ENCODE assay signal across 1 cellular context in the genomic region with DNA sequence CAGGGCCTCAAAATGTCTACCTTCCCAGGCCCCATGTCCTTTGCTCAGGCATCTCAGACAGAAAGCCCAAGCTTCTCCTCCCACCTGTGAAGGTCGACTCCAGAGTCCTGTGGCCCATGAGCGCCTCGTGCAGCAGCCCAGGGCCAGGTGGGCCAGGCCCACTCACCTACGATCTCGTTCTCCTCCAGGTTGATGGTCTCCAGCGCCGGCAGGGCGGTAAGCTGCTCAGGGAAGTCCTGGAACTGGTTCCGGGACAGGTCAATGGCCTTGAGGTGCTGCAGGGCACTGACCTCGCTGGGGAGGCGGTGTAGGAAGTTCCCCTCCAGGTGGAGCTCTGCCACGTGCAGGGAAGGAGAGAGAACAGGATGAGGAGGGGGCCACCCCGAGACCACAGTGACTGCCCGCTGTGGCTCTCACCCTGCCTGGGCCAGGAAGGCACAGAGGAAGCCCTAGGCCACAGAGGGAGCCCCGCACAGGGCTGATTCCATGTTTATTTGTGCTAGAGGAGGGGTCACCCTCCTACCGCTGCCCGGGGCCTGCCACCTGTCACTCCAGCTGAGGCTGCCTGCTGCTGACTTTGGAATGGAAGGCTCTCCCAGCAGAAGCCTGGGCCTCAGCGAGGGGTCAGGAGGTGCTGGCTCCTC.
TF ChIP-seq lines count a peak whose summit lies in the region.

No MANE protein-coding gene starts in this region.

TF ChIP-seq in HepG2, 621 proteins besides CTCF, POLR2A, EP300 and RAD21 (continued from another document and continues in another):
- 0 out of 2 replicates have a peak, but pooled peaks have one; percentile 10 for TF ChIP-seq FOXK2 (IDR thresholded peaks at IDR 0.05)
- TF ChIP-seq, protein P1, sequence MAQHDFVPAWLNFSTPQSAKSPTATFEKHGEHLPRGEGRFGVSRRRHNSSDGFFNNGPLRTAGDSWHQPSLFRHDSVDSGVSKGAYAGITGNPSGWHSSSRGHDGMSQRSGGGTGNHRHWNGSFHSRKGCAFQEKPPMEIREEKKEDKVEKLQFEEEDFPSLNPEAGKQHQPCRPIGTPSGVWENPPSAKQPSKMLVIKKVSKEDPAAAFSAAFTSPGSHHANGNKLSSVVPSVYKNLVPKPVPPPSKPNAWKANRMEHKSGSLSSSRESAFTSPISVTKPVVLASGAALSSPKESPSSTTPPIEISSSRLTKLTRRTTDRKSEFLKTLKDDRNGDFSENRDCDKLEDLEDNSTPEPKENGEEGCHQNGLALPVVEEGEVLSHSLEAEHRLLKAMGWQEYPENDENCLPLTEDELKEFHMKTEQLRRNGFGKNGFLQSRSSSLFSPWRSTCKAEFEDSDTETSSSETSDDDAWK (CRISPR knock-in tag; IDR thresholded peaks at IDR 0.05), result no peak
- no peak for TF ChIP-seq ZNF354B (CRISPR knock-in tag; IDR thresholded peaks at IDR 0.05)
- peak; percentile 93 for TF ChIP-seq YEATS4 (CRISPR knock-in tag; IDR thresholded peaks at IDR 0.05; ENCODE audit: borderline replicate concordance)
- no peak for TF ChIP-seq MAZ (IDR thresholded peaks at IDR 0.05; ENCODE audit: borderline replicate concordance, low read depth, low read length)
- TF ChIP-seq MAZ (CRISPR knock-in tag; IDR thresholded peaks at IDR 0.05; ENCODE audit: low read depth), result peak; percentile 80
- TF ChIP-seq ZNF788 (CRISPR knock-in tag; IDR thresholded peaks at IDR 0.05; ENCODE audit: borderline replicate concordance), result peak; percentile 59; the same call in 1 of the 2 replicates
- TF ChIP-seq ZSCAN22 (CRISPR knock-in tag; IDR thresholded peaks at IDR 0.05), result 0 out of 2 replicates have a peak, but pooled peaks have one; percentile 47
- TF ChIP-seq ZNF430 (CRISPR knock-in tag; IDR thresholded peaks at IDR 0.05), result peak; percentile 17; the same call in 1 of the 2 replicates
- no peak for TF ChIP-seq TOPORS (CRISPR knock-in tag; IDR thresholded peaks at IDR 0.05)
- TF ChIP-seq ZNF619 (CRISPR knock-in tag; IDR thresholded peaks at IDR 0.05), result peak; percentile 12; the same call in 1 of the 2 replicates
- TF ChIP-seq, protein P2, sequence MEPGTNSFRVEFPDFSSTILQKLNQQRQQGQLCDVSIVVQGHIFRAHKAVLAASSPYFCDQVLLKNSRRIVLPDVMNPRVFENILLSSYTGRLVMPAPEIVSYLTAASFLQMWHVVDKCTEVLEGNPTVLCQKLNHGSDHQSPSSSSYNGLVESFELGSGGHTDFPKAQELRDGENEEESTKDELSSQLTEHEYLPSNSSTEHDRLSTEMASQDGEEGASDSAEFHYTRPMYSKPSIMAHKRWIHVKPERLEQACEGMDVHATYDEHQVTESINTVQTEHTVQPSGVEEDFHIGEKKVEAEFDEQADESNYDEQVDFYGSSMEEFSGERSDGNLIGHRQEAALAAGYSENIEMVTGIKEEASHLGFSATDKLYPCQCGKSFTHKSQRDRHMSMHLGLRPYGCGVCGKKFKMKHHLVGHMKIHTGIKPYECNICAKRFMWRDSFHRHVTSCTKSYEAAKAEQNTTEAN (CRISPR knock-in tag; conservative IDR thresholded peaks at IDR 0.05), result no peak
- TF ChIP-seq ZNF451 (CRISPR knock-in tag; IDR thresholded peaks at IDR 0.05), result peak; percentile 63
- no peak for TF ChIP-seq ZNF264 (CRISPR knock-in tag; IDR thresholded peaks at IDR 0.05)
- TF ChIP-seq, protein P3, sequence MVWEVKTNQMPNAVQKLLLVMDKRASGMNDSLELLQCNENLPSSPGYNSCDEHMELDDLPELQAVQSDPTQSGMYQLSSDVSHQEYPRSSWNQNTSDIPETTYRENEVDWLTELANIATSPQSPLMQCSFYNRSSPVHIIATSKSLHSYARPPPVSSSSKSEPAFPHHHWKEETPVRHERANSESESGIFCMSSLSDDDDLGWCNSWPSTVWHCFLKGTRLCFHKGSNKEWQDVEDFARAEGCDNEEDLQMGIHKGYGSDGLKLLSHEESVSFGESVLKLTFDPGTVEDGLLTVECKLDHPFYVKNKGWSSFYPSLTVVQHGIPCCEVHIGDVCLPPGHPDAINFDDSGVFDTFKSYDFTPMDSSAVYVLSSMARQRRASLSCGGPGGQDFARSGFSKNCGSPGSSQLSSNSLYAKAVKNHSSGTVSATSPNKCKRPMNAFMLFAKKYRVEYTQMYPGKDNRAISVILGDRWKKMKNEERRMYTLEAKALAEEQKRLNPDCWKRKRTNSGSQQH (CRISPR knock-in tag; IDR thresholded peaks at IDR 0.05; ENCODE audit: low read depth), result 0 out of 2 replicates have a peak, but pooled peaks have one; percentile 46
- TF ChIP-seq DMAP1 (CRISPR knock-in tag; IDR thresholded peaks at IDR 0.05), result peak; percentile 98
- TF ChIP-seq TRIM24 (CRISPR knock-in tag; IDR thresholded peaks at IDR 0.05), result no peak
- no peak for TF ChIP-seq MYNN (CRISPR knock-in tag; IDR thresholded peaks at IDR 0.05; ENCODE audit: low read depth)
- no peak for TF ChIP-seq SRSF9 (IDR thresholded peaks at IDR 0.05; ENCODE audit: borderline replicate concordance, insufficient read depth, low read depth, low read length, poor library complexity, severe bottlenecking)
- TF ChIP-seq ZNF446 (CRISPR knock-in tag; IDR thresholded peaks at IDR 0.05), result no peak
- no peak for TF ChIP-seq CBX5 (CRISPR knock-in tag; IDR thresholded peaks at IDR 0.05; ENCODE audit: borderline replicate concordance)
- peak; percentile 83 for TF ChIP-seq BHLHE40 (IDR thresholded peaks at IDR 0.05; ENCODE audit: low read length)
- TF ChIP-seq, protein P4, sequence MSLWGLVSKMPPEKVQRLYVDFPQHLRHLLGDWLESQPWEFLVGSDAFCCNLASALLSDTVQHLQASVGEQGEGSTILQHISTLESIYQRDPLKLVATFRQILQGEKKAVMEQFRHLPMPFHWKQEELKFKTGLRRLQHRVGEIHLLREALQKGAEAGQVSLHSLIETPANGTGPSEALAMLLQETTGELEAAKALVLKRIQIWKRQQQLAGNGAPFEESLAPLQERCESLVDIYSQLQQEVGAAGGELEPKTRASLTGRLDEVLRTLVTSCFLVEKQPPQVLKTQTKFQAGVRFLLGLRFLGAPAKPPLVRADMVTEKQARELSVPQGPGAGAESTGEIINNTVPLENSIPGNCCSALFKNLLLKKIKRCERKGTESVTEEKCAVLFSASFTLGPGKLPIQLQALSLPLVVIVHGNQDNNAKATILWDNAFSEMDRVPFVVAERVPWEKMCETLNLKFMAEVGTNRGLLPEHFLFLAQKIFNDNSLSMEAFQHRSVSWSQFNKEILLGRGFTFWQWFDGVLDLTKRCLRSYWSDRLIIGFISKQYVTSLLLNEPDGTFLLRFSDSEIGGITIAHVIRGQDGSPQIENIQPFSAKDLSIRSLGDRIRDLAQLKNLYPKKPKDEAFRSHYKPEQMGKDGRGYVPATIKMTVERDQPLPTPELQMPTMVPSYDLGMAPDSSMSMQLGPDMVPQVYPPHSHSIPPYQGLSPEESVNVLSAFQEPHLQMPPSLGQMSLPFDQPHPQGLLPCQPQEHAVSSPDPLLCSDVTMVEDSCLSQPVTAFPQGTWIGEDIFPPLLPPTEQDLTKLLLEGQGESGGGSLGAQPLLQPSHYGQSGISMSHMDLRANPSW (CRISPR knock-in tag; IDR thresholded peaks at IDR 0.05; ENCODE audit: borderline replicate concordance), result 0 out of 2 replicates have a peak, but pooled peaks have one; percentile 70
- TF ChIP-seq, protein P5, sequence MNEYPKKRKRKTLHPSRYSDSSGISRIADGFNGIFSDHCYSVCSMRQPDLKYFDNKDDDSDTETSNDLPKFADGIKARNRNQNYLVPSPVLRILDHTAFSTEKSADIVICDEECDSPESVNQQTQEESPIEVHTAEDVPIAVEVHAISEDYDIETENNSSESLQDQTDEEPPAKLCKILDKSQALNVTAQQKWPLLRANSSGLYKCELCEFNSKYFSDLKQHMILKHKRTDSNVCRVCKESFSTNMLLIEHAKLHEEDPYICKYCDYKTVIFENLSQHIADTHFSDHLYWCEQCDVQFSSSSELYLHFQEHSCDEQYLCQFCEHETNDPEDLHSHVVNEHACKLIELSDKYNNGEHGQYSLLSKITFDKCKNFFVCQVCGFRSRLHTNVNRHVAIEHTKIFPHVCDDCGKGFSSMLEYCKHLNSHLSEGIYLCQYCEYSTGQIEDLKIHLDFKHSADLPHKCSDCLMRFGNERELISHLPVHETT (CRISPR knock-in tag; conservative IDR thresholded peaks at IDR 0.05), result no peak
- no peak for TF ChIP-seq NONO (IDR thresholded peaks at IDR 0.05)
- peak; percentile 65 for TF ChIP-seq NONO (CRISPR knock-in tag; conservative IDR thresholded peaks at IDR 0.05)
- peak; percentile 92 for TF ChIP-seq ZNF556 (CRISPR knock-in tag; IDR thresholded peaks at IDR 0.05; ENCODE audit: borderline replicate concordance)
- no peak for TF ChIP-seq ZNF17 (CRISPR knock-in tag; IDR thresholded peaks at IDR 0.05)
- TF ChIP-seq, protein P6, sequence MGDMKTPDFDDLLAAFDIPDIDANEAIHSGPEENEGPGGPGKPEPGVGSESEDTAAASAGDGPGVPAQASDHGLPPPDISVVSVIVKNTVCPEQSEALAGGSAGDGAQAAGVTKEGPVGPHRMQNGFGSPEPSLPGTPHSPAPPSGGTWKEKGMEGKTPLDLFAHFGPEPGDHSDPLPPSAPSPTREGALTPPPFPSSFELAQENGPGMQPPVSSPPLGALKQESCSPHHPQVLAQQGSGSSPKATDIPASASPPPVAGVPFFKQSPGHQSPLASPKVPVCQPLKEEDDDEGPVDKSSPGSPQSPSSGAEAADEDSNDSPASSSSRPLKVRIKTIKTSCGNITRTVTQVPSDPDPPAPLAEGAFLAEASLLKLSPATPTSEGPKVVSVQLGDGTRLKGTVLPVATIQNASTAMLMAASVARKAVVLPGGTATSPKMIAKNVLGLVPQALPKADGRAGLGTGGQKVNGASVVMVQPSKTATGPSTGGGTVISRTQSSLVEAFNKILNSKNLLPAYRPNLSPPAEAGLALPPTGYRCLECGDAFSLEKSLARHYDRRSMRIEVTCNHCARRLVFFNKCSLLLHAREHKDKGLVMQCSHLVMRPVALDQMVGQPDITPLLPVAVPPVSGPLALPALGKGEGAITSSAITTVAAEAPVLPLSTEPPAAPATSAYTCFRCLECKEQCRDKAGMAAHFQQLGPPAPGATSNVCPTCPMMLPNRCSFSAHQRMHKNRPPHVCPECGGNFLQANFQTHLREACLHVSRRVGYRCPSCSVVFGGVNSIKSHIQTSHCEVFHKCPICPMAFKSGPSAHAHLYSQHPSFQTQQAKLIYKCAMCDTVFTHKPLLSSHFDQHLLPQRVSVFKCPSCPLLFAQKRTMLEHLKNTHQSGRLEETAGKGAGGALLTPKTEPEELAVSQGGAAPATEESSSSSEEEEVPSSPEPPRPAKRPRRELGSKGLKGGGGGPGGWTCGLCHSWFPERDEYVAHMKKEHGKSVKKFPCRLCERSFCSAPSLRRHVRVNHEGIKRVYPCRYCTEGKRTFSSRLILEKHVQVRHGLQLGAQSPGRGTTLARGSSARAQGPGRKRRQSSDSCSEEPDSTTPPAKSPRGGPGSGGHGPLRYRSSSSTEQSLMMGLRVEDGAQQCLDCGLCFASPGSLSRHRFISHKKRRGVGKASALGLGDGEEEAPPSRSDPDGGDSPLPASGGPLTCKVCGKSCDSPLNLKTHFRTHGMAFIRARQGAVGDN (CRISPR knock-in tag; IDR thresholded peaks at IDR 0.05), result peak; percentile 100
- peak; percentile 78; the same call in 1 of the 2 replicates for TF ChIP-seq FOXC1 (CRISPR knock-in tag; IDR thresholded peaks at IDR 0.05; ENCODE audit: borderline replicate concordance)
- TF ChIP-seq, protein P7, sequence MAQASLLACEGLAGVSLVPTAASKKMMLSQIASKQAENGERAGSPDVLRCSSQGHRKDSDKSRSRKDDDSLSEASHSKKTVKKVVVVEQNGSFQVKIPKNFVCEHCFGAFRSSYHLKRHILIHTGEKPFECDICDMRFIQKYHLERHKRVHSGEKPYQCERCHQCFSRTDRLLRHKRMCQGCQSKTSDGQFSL (CRISPR knock-in tag; IDR thresholded peaks at IDR 0.05), result no peak
- TF ChIP-seq GATAD2A (CRISPR knock-in tag; IDR thresholded peaks at IDR 0.05), result peak; percentile 83
- TF ChIP-seq TMF1 (CRISPR knock-in tag; IDR thresholded peaks at IDR 0.05; ENCODE audit: low read depth), result no peak
- no peak for TF ChIP-seq NCOA5 (CRISPR knock-in tag; IDR thresholded peaks at IDR 0.05)
- peak; percentile 72; the same call in 1 of the 2 replicates for TF ChIP-seq ZNF337 (CRISPR knock-in tag; IDR thresholded peaks at IDR 0.05; ENCODE audit: borderline replicate concordance, low read depth)
- TF ChIP-seq ZNF160 (CRISPR knock-in tag; IDR thresholded peaks at IDR 0.05), result no peak; the same call in 1 of the 2 replicates
- TF ChIP-seq, protein P8, sequence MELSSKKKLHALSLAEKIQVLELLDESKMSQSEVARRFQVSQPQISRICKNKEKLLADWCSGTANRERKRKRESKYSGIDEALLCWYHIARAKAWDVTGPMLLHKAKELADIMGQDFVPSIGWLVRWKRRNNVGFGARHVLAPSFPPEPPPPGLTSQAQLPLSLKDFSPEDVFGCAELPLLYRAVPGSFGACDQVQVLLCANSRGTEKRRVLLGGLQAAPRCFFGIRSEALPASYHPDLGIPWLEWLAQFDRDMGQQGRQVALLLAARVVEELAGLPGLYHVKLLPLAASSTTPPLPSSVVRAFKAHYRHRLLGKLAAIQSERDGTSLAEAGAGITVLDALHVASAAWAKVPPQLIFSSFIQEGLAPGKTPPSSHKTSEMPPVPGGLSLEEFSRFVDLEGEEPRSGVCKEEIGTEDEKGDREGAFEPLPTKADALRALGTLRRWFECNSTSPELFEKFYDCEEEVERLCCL (CRISPR knock-in tag; IDR thresholded peaks at IDR 0.05; ENCODE audit: borderline replicate concordance), result peak; percentile 40; the same call in 1 of the 2 replicates
- no peak for TF ChIP-seq PTBP1 (IDR thresholded peaks at IDR 0.05; ENCODE audit: low read depth, low read length, poor library complexity, severe bottlenecking)
- no peak for TF ChIP-seq ZBTB1 (CRISPR knock-in tag; IDR thresholded peaks at IDR 0.05; ENCODE audit: borderline replicate concordance)
- no peak for TF ChIP-seq KLF11 (CRISPR knock-in tag; IDR thresholded peaks at IDR 0.05)
- TF ChIP-seq TEAD2 (CRISPR knock-in tag; IDR thresholded peaks at IDR 0.05), result no peak
- TF ChIP-seq, protein P9, sequence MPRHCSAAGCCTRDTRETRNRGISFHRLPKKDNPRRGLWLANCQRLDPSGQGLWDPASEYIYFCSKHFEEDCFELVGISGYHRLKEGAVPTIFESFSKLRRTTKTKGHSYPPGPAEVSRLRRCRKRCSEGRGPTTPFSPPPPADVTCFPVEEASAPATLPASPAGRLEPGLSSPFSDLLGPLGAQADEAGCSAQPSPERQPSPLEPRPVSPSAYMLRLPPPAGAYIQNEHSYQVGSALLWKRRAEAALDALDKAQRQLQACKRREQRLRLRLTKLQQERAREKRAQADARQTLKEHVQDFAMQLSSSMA (CRISPR knock-in tag; IDR thresholded peaks at IDR 0.05), result no peak; the same call in none of the 2 replicates
- TF ChIP-seq ZNF709 (CRISPR knock-in tag; IDR thresholded peaks at IDR 0.05), result peak; percentile 47; the same call in 1 of the 2 replicates
- TF ChIP-seq SP2 (CRISPR knock-in tag; IDR thresholded peaks at IDR 0.05), result no peak
- TF ChIP-seq SETDB1 (CRISPR knock-in tag; IDR thresholded peaks at IDR 0.05; ENCODE audit: borderline replicate concordance), result no peak
- TF ChIP-seq ZBTB42 (CRISPR knock-in tag; IDR thresholded peaks at IDR 0.05), result no peak
